Comparison of ENCODE assay signal across 8 cellular contexts in genomic region chr1:42957880-42958487, GRCh38. TPM values are rescaled to one million over a fixed set of nuclear protein-coding genes. Genes with fewer than 3 reads are reported as not detected.
DNase-seq lines count a peak whose midpoint lies in the region; ATAC-seq, FAIRE-seq and TF ChIP-seq lines count a peak whose summit lies in the region.

No MANE protein-coding gene starts in this region.

- peak overlapping the region; percentile 58 to 97 (median 72) for H3K4me3 ChIP-seq in heart left ventricle
- peak overlapping the region; percentile 45 to 87 for H3K4me3 ChIP-seq in uterus

- intact Hi-C loops in heart left ventricle (cut with DNase I) (loop anchor here in 2 of 10 donors (2.0 to 5.0 kb wide), 2 partner anchors 36 to 45 kb away; no protein-coding TSS in a partner anchor), uterus (cut with DNase I; ENCODE audit: low total_unique reads) (no loop called here)

- H3K36me3 Mint-ChIP-seq in activated naive CD4-positive, alpha-beta T cell treated with anti-CD3 and anti-CD28 coated beads, Interleukin-2, amount 50 U/mL, for 24 hours: peaks cover 4% of the 10 kb centered on the region

- H3K27me3 ChIP-seq in heart left ventricle: peaks cover 0 to 10% (median 0%) of the 10 kb centered on the region in 9 donors
- no peaks in the 10 kb centered on the region for H3K27me3 ChIP-seq in uterus

- H3K9me3 Mint-ChIP-seq in activated naive CD4-positive, alpha-beta T cell treated with anti-CD3 and anti-CD28 coated beads, Interleukin-2, amount 50 U/mL, for 24 hours: no peaks in the 10 kb centered on the region

- TF ChIP-seq CTCF in D721Med (IDR thresholded peaks at IDR 0.05; ENCODE audit: insufficient read depth, missing control alignments) (no peak), heart left ventricle (IDR thresholded peaks at IDR 0.05) (peak in 1 of 12 donors; percentile 20), uterus (IDR thresholded peaks at IDR 0.05) (peak in 1 of 4 experiments; percentile 12)

- peak overlapping the region; percentile 65 for H3K27ac Mint-ChIP-seq in activated naive CD4-positive, alpha-beta T cell treated with anti-CD3 and anti-CD28 coated beads, Interleukin-2, amount 50 U/mL, for 24 hours

- no peaks in the 10 kb centered on the region for H3K27me3 Mint-ChIP-seq in activated naive CD4-positive, alpha-beta T cell treated with anti-CD3 and anti-CD28 coated beads, Interleukin-2, amount 50 U/mL, for 24 hours

- in situ Hi-C loops in SK-MEL-5 (cut with HindIII; ENCODE audit: low pct_unique_long_range_greater_than_20kb, low sequenced_read_pairs): no loop called here

- H3K4me1 ChIP-seq in heart left ventricle: peaks cover 0 to 60% (median 26%) of the 10 kb centered on the region in 12 donors
- no peaks in the 10 kb centered on the region for H3K4me1 ChIP-seq in uterus

- TF ChIP-seq POLR2A in heart left ventricle (IDR thresholded peaks at IDR 0.05) (no peak), uterus (IDR thresholded peaks at IDR 0.05) (peak in 1 of 2 donors; percentile 7)

- DNase-seq in D721Med (ENCODE audit: insufficient read length, low spot score): peak; percentile 79
- DNase-seq in HK-2 (ENCODE audit: unreplicated experiment): peak; percentile 67
- peak; percentile 42 for DNase-seq in SK-MEL-5 (ENCODE audit: low read depth, low spot score)
- peak; percentile 49 to 79 (median 65) for DNase-seq in heart left ventricle
- DNase-seq in pons (ENCODE audit: low spot score): peak; percentile 37
- DNase-seq in uterus: peak; percentile 45 to 49

- H3K27ac ChIP-seq in heart left ventricle (peak overlapping the region; percentile 49 to 93 (median 86)), uterus (peak overlapping the region; percentile 63 to 90)

- no peak for FAIRE-seq in D721Med (lab: Jason Lieb, UNC)

- H3K36me3 ChIP-seq in heart left ventricle (no peaks in the 10 kb centered on the region), uterus (no peaks in the 10 kb centered on the region)

- peaks cover 53% of the 10 kb centered on the region for H3K4me1 Mint-ChIP-seq in activated naive CD4-positive, alpha-beta T cell treated with anti-CD3 and anti-CD28 coated beads, Interleukin-2, amount 50 U/mL, for 24 hours

- peak; percentile 18 for ATAC-seq in GM19468 (IDR thresholded peaks at IDR 0.05; ENCODE audit: extremely low read depth, unreplicated experiment)
- peak in 3 of 4 donors; percentile 18 to 80 (median 78) for ATAC-seq in heart left ventricle

- H3K4me3 Mint-ChIP-seq in activated naive CD4-positive, alpha-beta T cell treated with anti-CD3 and anti-CD28 coated beads, Interleukin-2, amount 50 U/mL, for 24 hours: peak overlapping the region; percentile 95

- WGBS in heart left ventricle, 4 donors: 1 to 2% (median 1%) methylated on average over 12 to 72 of the region's 72 CpGs

- no peaks in the 10 kb centered on the region for H3K9me3 ChIP-seq in heart left ventricle
- no peaks in the 10 kb centered on the region for H3K9me3 ChIP-seq in uterus

RNA-seq across cellular contexts. Expression of gene SLC2A1, which starts 0.7 kb away (rescaled TPM):
- total RNA-seq in SK-MEL-5 (2014; rRNA removed; shearing (Covaris generic)): 30.4 and 40.6 TPM in 2 replicates
- 19.4 and 22.1 TPM in 2 replicates for polyA plus RNA-seq in SK-MEL-5 (2015; cell fraction: cytosol; rRNA removed)
- 6.7 and 10.0 TPM in 2 replicates for polyA plus RNA-seq in SK-MEL-5 (2015; cell fraction: nucleus; rRNA removed)
- 10 to 100 TPM; 19.0 to 88.1 (median 29.9) TPM for total RNA-seq in heart left ventricle
- 100 to 1,000 TPM in 1 of 2 donors, 10 to 100 TPM in 1; 10.6 to 196 TPM for polyA plus RNA-seq in heart left ventricle
- total RNA-seq in uterus: 10 to 100 TPM in 3 of 4 donors, 1 to 10 TPM in 1; 4.6 to 76.2 (median 28.2) TPM

Comparison
In these comparisons a context has a peak if more than half of its experiments do, and no peak if none do; other contexts are left out.
1. Peak in every context shown above with its lines: DNase-seq, ATAC-seq, H3K4me3 ChIP-seq and H3K27ac ChIP-seq.